Comparison of ENCODE assay signal across 24 cellular contexts in the genomic region with DNA sequence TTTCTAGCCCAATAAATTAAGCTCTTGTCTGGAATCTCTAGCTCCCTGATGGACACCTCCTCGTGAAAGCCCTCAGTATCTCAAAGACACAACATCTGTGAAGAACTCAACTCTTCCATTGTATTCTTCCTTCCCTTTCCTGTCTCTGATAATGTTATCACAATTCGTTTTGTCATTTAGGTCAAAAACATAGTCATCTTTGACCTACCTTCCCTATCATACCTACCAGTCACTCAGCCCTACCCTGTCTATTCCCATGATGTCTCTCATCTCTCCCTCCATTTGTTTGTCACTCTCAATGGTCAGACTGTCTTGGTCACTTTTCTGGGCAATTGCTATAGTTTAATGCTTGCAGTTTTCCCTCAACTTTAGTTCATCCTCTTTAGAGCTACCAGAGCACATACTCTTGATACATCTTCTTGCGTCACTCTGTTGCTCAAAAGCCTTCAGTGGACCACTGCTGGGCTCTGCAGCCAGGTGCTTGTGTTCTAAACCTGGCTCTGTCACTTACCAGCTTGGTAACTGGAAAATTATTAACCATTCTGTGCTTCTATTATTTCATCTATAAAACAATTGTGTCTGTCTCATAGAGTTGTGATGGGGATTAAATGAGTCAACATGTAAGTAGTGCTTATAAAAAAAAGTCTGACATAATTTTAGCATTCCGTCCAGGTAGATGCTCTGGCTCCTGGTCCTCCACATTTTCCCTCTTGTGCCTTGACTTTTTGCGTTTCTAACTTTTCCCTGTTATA. TPM values are rescaled to one million over a fixed set of nuclear protein-coding genes. Genes with fewer than 3 reads are reported as not detected.
DNase-seq lines count a peak whose midpoint lies in the region; ATAC-seq and TF ChIP-seq lines count a peak whose summit lies in the region.
"Had no signal": no experiment of that assay in that cellular context is flagged by ENCODE, and none has a peak within 500 bp of the region (broad histone marks: within the 10 kb centered on the region; RNA-seq: fewer than 3 reads in every experiment).

No MANE protein-coding gene starts in this region.

- H3K4me3 Mint-ChIP-seq in MCF 10A (ENCODE audit: unreplicated experiment) (no peak overlapping the region), osteocyte (ENCODE audit: unreplicated experiment) (no peak overlapping the region)
- H3K4me3 Mint-ChIP-seq: brain; CD14-positive monocyte; naive thymus-derived CD4-positive, alpha-beta T cell; stimulated activated naive CD8-positive, alpha-beta T cell treated with anti-CD3 and anti-CD28 coated beads, Interleukin-15, amount 100 ng/mL, for 72 hours had no signal

- no peaks in the 10 kb centered on the region for H3K36me3 ChIP-seq in breast epithelium
- no peaks in the 10 kb centered on the region for H3K36me3 ChIP-seq in brain microvascular endothelial cell (replicated peaks)
- no peaks in the 10 kb centered on the region for H3K36me3 ChIP-seq in tibial artery

- POLR2A ChIA-PET in MCF 10A (lab: Yijun Ruan, JAX), result interaction anchor here (1.1 to 1.7 kb wide), 3 partner anchors 18 to 55 kb away, joined by 3 to 5 read pairs (median 5); no protein-coding TSS in a partner anchor

- H3K9me3 ChIP-seq in breast epithelium (no peaks in the 10 kb centered on the region), tibial artery (no peaks in the 10 kb centered on the region)

- peak overlapping the region; percentile 64 to 66 for H3K27ac ChIP-seq in breast epithelium
- H3K27ac ChIP-seq in brain microvascular endothelial cell, result peak overlapping the region; percentile 66
- H3K27ac ChIP-seq in tibial artery, result peak overlapping the region; percentile 62 to 63
- H3K27ac ChIP-seq: HL-60, parathyroid adenoma had no signal

- H3K4me1 Mint-ChIP-seq in MCF 10A (ENCODE audit: insufficient read depth, unreplicated experiment) (peaks cover 27% of the 10 kb centered on the region), osteocyte (ENCODE audit: unreplicated experiment) (peaks cover 59% of the 10 kb centered on the region)
- H3K4me1 Mint-ChIP-seq: CD14-positive monocyte; naive thymus-derived CD4-positive, alpha-beta T cell; stimulated activated naive CD8-positive, alpha-beta T cell treated with anti-CD3 and anti-CD28 coated beads, Interleukin-15, amount 100 ng/mL, for 72 hours had no signal

- H3K27ac Mint-ChIP-seq in MCF 10A (ENCODE audit: low read depth, unreplicated experiment), result no peak overlapping the region
- peak overlapping the region; percentile 13 for H3K27ac Mint-ChIP-seq in osteocyte (ENCODE audit: unreplicated experiment)
- H3K27ac Mint-ChIP-seq: CD14-positive monocyte; naive thymus-derived CD4-positive, alpha-beta T cell; stimulated activated naive CD8-positive, alpha-beta T cell treated with anti-CD3 and anti-CD28 coated beads, Interleukin-15, amount 100 ng/mL, for 72 hours had no signal

- BruUV-seq in MCF 10A (replicated peaks; lab: Mats Ljungman, UMichigan), result no TSS peak

- H3K27me3 ChIP-seq in breast epithelium, result no peaks in the 10 kb centered on the region
- H3K27me3 ChIP-seq in brain microvascular endothelial cell (replicated peaks), result no peaks in the 10 kb centered on the region
- no peaks in the 10 kb centered on the region for H3K27me3 ChIP-seq in tibial artery

- TF ChIP-seq POLR2A in breast epithelium (IDR thresholded peaks at IDR 0.05), result no peak

- no peak for ATAC-seq in GM18858 (IDR thresholded peaks at IDR 0.05; ENCODE audit: unreplicated experiment)
- ATAC-seq: naive thymus-derived CD4-positive, alpha-beta T cell; stimulated activated naive CD8-positive, alpha-beta T cell treated with anti-CD3 and anti-CD28 coated beads, Interleukin-15, amount 100 ng/mL, for 72 hours had no signal

- CTCF ChIA-PET in MCF 10A (lab: Yijun Ruan, JAX), result interaction anchor here (0.6 to 3.4 kb wide), 7 partner anchors 13 to 58 kb away, joined by 3 to 18 read pairs (median 4); no protein-coding TSS in a partner anchor

- no peaks in the 10 kb centered on the region for H3K36me3 Mint-ChIP-seq in MCF 10A (ENCODE audit: insufficient read depth, unreplicated experiment)
- peaks cover 13% of the 10 kb centered on the region for H3K36me3 Mint-ChIP-seq in osteocyte (ENCODE audit: unreplicated experiment)
- H3K36me3 Mint-ChIP-seq: brain; CD14-positive monocyte; naive thymus-derived CD4-positive, alpha-beta T cell had no signal

- in situ Hi-C loops in brain microvascular endothelial cell (cut with HindIII; ENCODE audit: low pct_ligation_motif_present, low sequenced_read_pairs) (no loop called here), ACHN (cut with HindIII; ENCODE audit: low pct_ligation_motif_present, low pct_unique_long_range_greater_than_20kb, low sequenced_read_pairs) (no loop called here)

- H3K27me3 Mint-ChIP-seq in MCF 10A (ENCODE audit: insufficient read depth, unreplicated experiment) (no peaks in the 10 kb centered on the region), osteocyte (ENCODE audit: unreplicated experiment) (no peaks in the 10 kb centered on the region)
- H3K27me3 Mint-ChIP-seq: stimulated activated naive CD8-positive, alpha-beta T cell treated with anti-CD3 and anti-CD28 coated beads, Interleukin-15, amount 100 ng/mL, for 72 hours had no signal

- DNase-seq in breast epithelium (ENCODE audit: low spot score in 2 of 2) (no peak), MCF 10A (ENCODE audit: unreplicated experiment) (no peak), brain microvascular endothelial cell (no peak), osteocyte (ENCODE audit: extremely low spot score, unreplicated experiment) (no peak), tibial artery (no peak), OCI-M1 (lab: John Stamatoyannopoulos, UW) (no peak), ACHN (no peak)
- DNase-seq: activated CD4-positive, alpha-beta T cell treated with anti-CD3 and anti-CD28 coated beads for 48 hours; activated naive CD4-positive, alpha-beta T cell treated with anti-CD3 and anti-CD28 coated beads, Interleukin-2, amount 50 U/mL, for 16 hours; DMS 273 treated with DMSO at 0.1 percent for 48 hours; hippocampal formation; MM.1S; naive thymus-derived CD4-positive, alpha-beta T cell; NCI-H146; NCI-H2171; NCI-H526; stimulated activated CD4-positive, alpha-beta T cell treated with anti-CD3 and anti-CD28 coated beads, Interleukin-4, amount 100 ng/mL, for 24 hours; stimulated activated naive CD8-positive, alpha-beta T cell treated with anti-CD3 and anti-CD28 coated beads, Interleukin-15, amount 100 ng/mL, for 72 hours had no signal

- TF ChIP-seq CTCF in breast epithelium (IDR thresholded peaks at IDR 0.05), result no peak
- TF ChIP-seq CTCF in MCF 10A (IDR thresholded peaks at IDR 0.05; ENCODE audit: unreplicated experiment), result no peak
- no peak for TF ChIP-seq CTCF in brain microvascular endothelial cell (IDR thresholded peaks at IDR 0.05; ENCODE audit: low read depth, low read length, missing control alignments)
- TF ChIP-seq CTCF in osteocyte (IDR thresholded peaks at IDR 0.05), result no peak
- no peak for TF ChIP-seq CTCF in tibial artery (IDR thresholded peaks at IDR 0.05)

- H3K9me3 Mint-ChIP-seq in MCF 10A (ENCODE audit: unreplicated experiment) (no peaks in the 10 kb centered on the region), osteocyte (ENCODE audit: unreplicated experiment) (no peaks in the 10 kb centered on the region)
- H3K9me3 Mint-ChIP-seq: brain; naive thymus-derived CD4-positive, alpha-beta T cell; stimulated activated naive CD8-positive, alpha-beta T cell treated with anti-CD3 and anti-CD28 coated beads, Interleukin-15, amount 100 ng/mL, for 72 hours had no signal

- intact Hi-C loops in breast epithelium (cut with DNase I; ENCODE audit: low total_unique reads) (no loop called here), MCF 10A (cut with micrococcal nuclease) (no loop called here), tibial artery (cut with DNase I; ENCODE audit: low total_unique reads) (no loop called here)

- H3K4me1 ChIP-seq in breast epithelium (peaks cover under 1 to 4% of the 10 kb centered on the region in 2 donors), tibial artery (peaks cover 0 to 59% (median 17%) of the 10 kb centered on the region in 4 donors)
- H3K4me1 ChIP-seq: parathyroid adenoma had no signal

- H3K4me3 ChIP-seq in breast epithelium, result no peak overlapping the region
- H3K4me3 ChIP-seq in brain microvascular endothelial cell (ENCODE audit: low read depth, low read length), result no peak overlapping the region
- H3K4me3 ChIP-seq in tibial artery, result no peak overlapping the region
- H3K4me3 ChIP-seq: smooth muscle cell had no signal

RNA-seq across cellular contexts. Expression of gene DDR2, which starts 39.6 kb away (rescaled TPM):
- total RNA-seq in breast epithelium, result 100 to 1,000 TPM in 1 of 3 donors, 10 to 100 TPM in 2; 41.9 to 238 (median 47.2) TPM
- 4.9 and 5.9 TPM in 2 replicates for total RNA-seq in MCF 10A (2022)
- 173 and 185 TPM in 2 replicates for total RNA-seq in osteocyte
